ENCODE assay signal across 13 cellular contexts in the genomic region with DNA sequence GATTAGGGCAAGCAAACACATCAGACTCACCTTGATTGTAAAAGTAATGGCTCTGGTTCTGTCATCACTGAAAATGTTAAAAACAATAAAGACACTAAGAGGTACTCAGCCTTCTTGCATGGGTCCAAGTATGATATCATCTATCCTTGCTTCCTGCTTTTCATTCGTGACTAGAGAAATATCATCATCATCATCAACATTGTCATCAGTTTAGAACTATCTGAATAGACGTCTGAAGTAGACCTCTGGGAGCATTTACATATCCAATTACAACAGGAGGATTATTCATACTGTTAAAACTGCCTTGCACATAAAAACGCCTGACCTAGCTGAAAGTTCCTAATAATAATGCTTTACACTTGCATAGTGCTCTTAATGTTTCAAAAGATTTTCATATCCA. TPM values are rescaled to one million over a fixed set of nuclear protein-coding genes. Genes with fewer than 3 reads are reported as not detected.
DNase-seq lines count a peak whose midpoint lies in the region; ATAC-seq lines count a peak whose summit lies in the region.
"Had no signal": no experiment of that assay in that cellular context is flagged by ENCODE, and none has a peak within 500 bp of the region (broad histone marks: within the 10 kb centered on the region; RNA-seq: fewer than 3 reads in every experiment).

No MANE protein-coding gene starts in this region.

- ATAC-seq in activated CD4-positive, alpha-beta T cell treated with anti-CD3 and anti-CD28 coated beads for 36 hours, result no peak
- no peak for ATAC-seq in GM18517 (IDR thresholded peaks at IDR 0.05; ENCODE audit: unreplicated experiment)
- ATAC-seq: A549 had no signal

- CTCF ChIA-PET in activated CD4-positive, alpha-beta T cell treated with anti-CD3 and anti-CD28 coated beads for 36 hours (lab: Charles Lee), result interaction anchor here (3.4 kb wide), 1 partner anchor 12 kb away, joined by 17 read pairs; no protein-coding TSS in a partner anchor

- no peaks in the 10 kb centered on the region for H3K9me3 Mint-ChIP-seq in activated CD4-positive, alpha-beta T cell treated with anti-CD3 and anti-CD28 coated beads, Interleukin-2, amount 10 ng/mL, durations not matched to agents 24 days and 14 days
- no peaks in the 10 kb centered on the region for H3K9me3 Mint-ChIP-seq in activated CD4-positive, alpha-beta T cell treated with anti-CD3 and anti-CD28 coated beads for 36 hours (ENCODE audit: low read depth)
- no peaks in the 10 kb centered on the region for H3K9me3 Mint-ChIP-seq in activated T-helper 1 cell treated with anti-CD3 and anti-CD28 coated beads, Interleukin-12 subunit alpha, Interleukin-12 subunit beta, Interleukin-2, Interleukin-4 antibody, amounts not matched to agents 30 ng/mL and 10 ng/mL and 1 ng/mL, durations not matched to agents 14 hours and 24 hours and 36 hours

- no peaks in the 10 kb centered on the region for H3K36me3 Mint-ChIP-seq in activated CD4-positive, alpha-beta T cell treated with anti-CD3 and anti-CD28 coated beads, Interleukin-2, amount 10 ng/mL, durations not matched to agents 24 days and 14 days (ENCODE audit: low read depth)
- H3K36me3 Mint-ChIP-seq in activated CD4-positive, alpha-beta T cell treated with anti-CD3 and anti-CD28 coated beads for 36 hours (ENCODE audit: low read depth), result no peaks in the 10 kb centered on the region
- no peaks in the 10 kb centered on the region for H3K36me3 Mint-ChIP-seq in activated T-helper 1 cell treated with anti-CD3 and anti-CD28 coated beads, Interleukin-12 subunit alpha, Interleukin-12 subunit beta, Interleukin-2, Interleukin-4 antibody, amounts not matched to agents 30 ng/mL and 10 ng/mL and 1 ng/mL, durations not matched to agents 14 hours and 24 hours and 36 hours (ENCODE audit: low read depth)
- H3K36me3 Mint-ChIP-seq: CD4-positive, alpha-beta memory T cell had no signal

- no peaks in the 10 kb centered on the region for H3K4me1 Mint-ChIP-seq in activated CD4-positive, alpha-beta T cell treated with anti-CD3 and anti-CD28 coated beads, Interleukin-2, amount 10 ng/mL, durations not matched to agents 24 days and 14 days
- H3K4me1 Mint-ChIP-seq in activated CD4-positive, alpha-beta T cell treated with anti-CD3 and anti-CD28 coated beads for 36 hours, result no peaks in the 10 kb centered on the region
- no peaks in the 10 kb centered on the region for H3K4me1 Mint-ChIP-seq in activated T-helper 1 cell treated with anti-CD3 and anti-CD28 coated beads, Interleukin-12 subunit alpha, Interleukin-12 subunit beta, Interleukin-2, Interleukin-4 antibody, amounts not matched to agents 30 ng/mL and 10 ng/mL and 1 ng/mL, durations not matched to agents 14 hours and 24 hours and 36 hours (ENCODE audit: low read depth)
- H3K4me1 Mint-ChIP-seq: CD4-positive, alpha-beta memory T cell had no signal

- H3K4me3 Mint-ChIP-seq in activated CD4-positive, alpha-beta T cell treated with anti-CD3 and anti-CD28 coated beads, Interleukin-2, amount 10 ng/mL, durations not matched to agents 24 days and 14 days, result no peak overlapping the region
- H3K4me3 Mint-ChIP-seq in activated CD4-positive, alpha-beta T cell treated with anti-CD3 and anti-CD28 coated beads for 36 hours, result no peak overlapping the region
- H3K4me3 Mint-ChIP-seq in activated T-helper 1 cell treated with anti-CD3 and anti-CD28 coated beads, Interleukin-12 subunit alpha, Interleukin-12 subunit beta, Interleukin-2, Interleukin-4 antibody, amounts not matched to agents 30 ng/mL and 10 ng/mL and 1 ng/mL, durations not matched to agents 14 hours and 24 hours and 36 hours, result no peak overlapping the region
- H3K4me3 Mint-ChIP-seq: CD4-positive, alpha-beta memory T cell had no signal

- POLR2A ChIA-PET in activated CD4-positive, alpha-beta T cell treated with anti-CD3 and anti-CD28 coated beads for 36 hours (lab: Charles Lee), result no interaction called here

- no peak overlapping the region for H3K27ac Mint-ChIP-seq in activated CD4-positive, alpha-beta T cell treated with anti-CD3 and anti-CD28 coated beads, Interleukin-2, amount 10 ng/mL, durations not matched to agents 24 days and 14 days
- no peak overlapping the region for H3K27ac Mint-ChIP-seq in activated CD4-positive, alpha-beta T cell treated with anti-CD3 and anti-CD28 coated beads for 36 hours
- no peak overlapping the region for H3K27ac Mint-ChIP-seq in activated T-helper 1 cell treated with anti-CD3 and anti-CD28 coated beads, Interleukin-12 subunit alpha, Interleukin-12 subunit beta, Interleukin-2, Interleukin-4 antibody, amounts not matched to agents 30 ng/mL and 10 ng/mL and 1 ng/mL, durations not matched to agents 14 hours and 24 hours and 36 hours
- H3K27ac Mint-ChIP-seq: CD4-positive, alpha-beta memory T cell had no signal

- intact Hi-C loops in activated CD4-positive, alpha-beta T cell treated with anti-CD3 and anti-CD28 coated beads, Interleukin-2, amount 10 ng/mL, durations not matched to agents 24 days and 14 days (cut with micrococcal nuclease), result no loop called here
- intact Hi-C loops in activated CD4-positive, alpha-beta T cell treated with anti-CD3 and anti-CD28 coated beads for 36 hours (cut with DNase I, micrococcal nuclease), result no loop called here
- intact Hi-C loops in activated T-helper 1 cell treated with anti-CD3 and anti-CD28 coated beads, Interleukin-12 subunit alpha, Interleukin-12 subunit beta, Interleukin-2, Interleukin-4 antibody, amounts not matched to agents 30 ng/mL and 10 ng/mL and 1 ng/mL, durations not matched to agents 14 hours and 24 hours and 36 hours (cut with micrococcal nuclease), result no loop called here

- peak; percentile 6 for DNase-seq in activated CD4-positive, alpha-beta T cell treated with anti-CD3 and anti-CD28 coated beads, Interleukin-2, amount 10 ng/mL, durations not matched to agents 24 days and 14 days
- no peak for DNase-seq in activated CD4-positive, alpha-beta T cell treated with anti-CD3 and anti-CD28 coated beads for 36 hours
- peak; percentile 64 for DNase-seq in NCI-H1436 treated with DMSO at 0.1 percent for 48 hours (lab: John Stamatoyannopoulos, UW)
- peak; percentile 10 for DNase-seq in NCI-H69 (lab: John Stamatoyannopoulos, UW)
- no peak for DNase-seq in activated T-helper 1 cell treated with anti-CD3 and anti-CD28 coated beads, Interleukin-12 subunit alpha, Interleukin-12 subunit beta, Interleukin-2, Interleukin-4 antibody, amounts not matched to agents 30 ng/mL and 10 ng/mL and 1 ng/mL, durations not matched to agents 14 hours and 24 hours and 36 hours (ENCODE audit: low spot score)
- DNase-seq: BE2C; CD4-positive, alpha-beta memory T cell; DND-41; GDM1; HCEC 1CT; IMR-90 had no signal

- H3K27me3 Mint-ChIP-seq in activated CD4-positive, alpha-beta T cell treated with anti-CD3 and anti-CD28 coated beads, Interleukin-2, amount 10 ng/mL, durations not matched to agents 24 days and 14 days, result peaks cover 18% of the 10 kb centered on the region
- H3K27me3 Mint-ChIP-seq in activated CD4-positive, alpha-beta T cell treated with anti-CD3 and anti-CD28 coated beads for 36 hours, result peaks cover 8% of the 10 kb centered on the region
- peaks cover 22% of the 10 kb centered on the region for H3K27me3 Mint-ChIP-seq in activated T-helper 1 cell treated with anti-CD3 and anti-CD28 coated beads, Interleukin-12 subunit alpha, Interleukin-12 subunit beta, Interleukin-2, Interleukin-4 antibody, amounts not matched to agents 30 ng/mL and 10 ng/mL and 1 ng/mL, durations not matched to agents 14 hours and 24 hours and 36 hours (ENCODE audit: insufficient read depth)

RNA-seq across cellular contexts. Expression of a gene that starts 9.8 kb away (rescaled TPM):
- total RNA-seq in activated CD4-positive, alpha-beta T cell treated with anti-CD3 and anti-CD28 coated beads, Interleukin-2, amount 10 ng/mL, durations not matched to agents 24 days and 14 days, result not detected in 2 replicates
- under 1 TPM in 1 of 2 experiments, not detected in 1; 0.09 TPM for total RNA-seq in activated CD4-positive, alpha-beta T cell treated with anti-CD3 and anti-CD28 coated beads for 36 hours
- not detected in 2 replicates for total RNA-seq in activated T-helper 1 cell treated with anti-CD3 and anti-CD28 coated beads, Interleukin-12 subunit alpha, Interleukin-12 subunit beta, Interleukin-2, Interleukin-4 antibody, amounts not matched to agents 30 ng/mL and 10 ng/mL and 1 ng/mL, durations not matched to agents 14 hours and 24 hours and 36 hours
- total RNA-seq: CD4-positive, alpha-beta memory T cell had no signal

Comparison
In these comparisons a context has a peak if more than half of its experiments do, and no peak if none do; other contexts are left out.
1. DNase-seq: peak in activated CD4-positive, alpha-beta T cell treated with anti-CD3 and anti-CD28 coated beads, Interleukin-2, amount 10 ng/mL, durations not matched to agents 24 days and 14 days (single experiment), NCI-H1436 treated with DMSO at 0.1 percent for 48 hours (single experiment) and NCI-H69 (single experiment); none in activated CD4-positive, alpha-beta T cell treated with anti-CD3 and anti-CD28 coated beads for 36 hours (single experiment) and activated T-helper 1 cell treated with anti-CD3 and anti-CD28 coated beads, Interleukin-12 subunit alpha, Interleukin-12 subunit beta, Interleukin-2, Interleukin-4 antibody, amounts not matched to agents 30 ng/mL and 10 ng/mL and 1 ng/mL, durations not matched to agents 14 hours and 24 hours and 36 hours (single experiment).